ENCODE assay signal across 33 cellular contexts in genomic region chr7:125130173-125130572, GRCh38.
"Had no signal": no experiment of that assay in that cellular context is flagged by ENCODE, and none has a peak within 500 bp of the region (broad histone marks: within the 10 kb centered on the region; RNA-seq: fewer than 3 reads in every experiment).

No MANE protein-coding gene starts in this region.

- H3K27ac ChIP-seq: adrenal gland, ascending aorta, body of pancreas, brain microvascular endothelial cell, breast epithelium, cardiac muscle cell had no signal

- FAIRE-seq: bronchial epithelial cell had no signal

- H3K4me3 ChIP-seq: adrenal gland, ascending aorta, body of pancreas, breast epithelium, cardiac muscle cell had no signal

- ATAC-seq: activated naive CD4-positive, alpha-beta T cell treated with anti-CD3 and anti-CD28 coated beads, Interleukin-2, amount 50 U/mL, for 72 hours; activated naive CD8-positive, alpha-beta T cell treated with anti-CD3 and anti-CD28 coated beads, Interleukin-2, amount 50 U/mL, for 24 hours; activated T-cell treated with anti-CD3 and anti-CD28 coated beads, Interleukin-2, amount 50 U/mL, for 4 hours; activated T-cell treated with anti-CD3 and anti-CD28 coated beads, Interleukin-2, amount 50 U/mL, for 72 hours; activated T-helper 17 cell treated with anti-CD3 and anti-CD28 coated beads, Interleukin-2, amount 50 U/mL, for 72 hours; body of pancreas had no signal

- H3K36me3 ChIP-seq: adrenal gland, ascending aorta, brain microvascular endothelial cell, breast epithelium, cardiac muscle cell had no signal

- DNase-seq: activated effector memory CD4-positive, alpha-beta T cell treated with anti-CD3 and anti-CD28 coated beads, Interleukin-2, amount 50 U/mL, for 16 hours; activated effector memory CD4-positive, alpha-beta T cell treated with Interleukin-2 at 50 U/mL for 16 hours; activated gamma-delta T cell; activated gamma-delta T cell treated with Interleukin-2 at 50 U/mL for 16 hours; activated naive CD4-positive, alpha-beta T cell; activated naive CD4-positive, alpha-beta T cell treated with anti-CD3 and anti-CD28 coated beads for 36 hours; activated naive CD4-positive, alpha-beta T cell treated with anti-CD3 and anti-CD28 coated beads, Interleukin-2, amount 10 ng/mL, durations not matched to agents 7 days and 5 days; activated naive CD4-positive, alpha-beta T cell treated with anti-CD3 and anti-CD28 coated beads, Interleukin-2, amount 50 U/mL, for 16 hours; activated naive CD4-positive, alpha-beta T cell treated with Interleukin-2 at 50 U/mL for 16 hours; activated naive CD8-positive, alpha-beta T cell treated with anti-CD3 and anti-CD28 coated beads for 36 hours; activated naive CD8-positive, alpha-beta T cell treated with anti-CD3 and anti-CD28 coated beads, Interleukin-2, amount 10 ng/mL, durations not matched to agents 7 days and 5 days; activated naive CD8-positive, alpha-beta T cell treated with anti-CD3 and anti-CD28 coated beads, Interleukin-2, amount 50 U/mL, for 24 hours; activated T-cell treated with anti-CD3 and anti-CD28 coated beads, Interleukin-2, amount 50 U/mL, for 1 hour; activated T-cell treated with anti-CD3 and anti-CD28 coated beads, Interleukin-2, amount 50 U/mL, for 24 hours; activated T-cell treated with anti-CD3 and anti-CD28 coated beads, Interleukin-2, amount 50 U/mL, for 4 hours; activated T-cell treated with anti-CD3 and anti-CD28 coated beads, Interleukin-2, amount 50 U/mL, for 48 hours; activated T-cell treated with anti-CD3 and anti-CD28 coated beads, Interleukin-2, amount 50 U/mL, for 72 hours; adrenal gland; amniotic stem cell; amygdala; anterior cingulate cortex; aorta; body of pancreas; brain microvascular endothelial cell; caudate nucleus; central memory CD4-positive, alpha-beta T cell; cerebellar nuclear complex had no signal

- H3K4me1 ChIP-seq: adrenal gland, ascending aorta, body of pancreas, breast epithelium had no signal

- H3K9me3 ChIP-seq: adrenal gland, ascending aorta, body of pancreas, breast epithelium had no signal

- H3K27me3 ChIP-seq: adrenal gland, ascending aorta, body of pancreas, brain microvascular endothelial cell, breast epithelium, cardiac muscle cell had no signal
